ENCODE assay signal across 8 cellular contexts in genomic region chr2:61018319-61018750, GRCh38. TPM values are rescaled to one million over a fixed set of nuclear protein-coding genes. Genes with fewer than 3 reads are reported as not detected.
DNase-seq lines count a peak whose midpoint lies in the region; ATAC-seq and TF ChIP-seq lines count a peak whose summit lies in the region.

No MANE protein-coding gene starts in this region.

- no peaks in the 10 kb centered on the region for H3K9me2 ChIP-seq in GM23248 (ENCODE audit: insufficient read depth)

- H4K20me1 ChIP-seq in GM23248 (ENCODE audit: insufficient read depth) = no peaks in the 10 kb centered on the region

- peak overlapping the region; percentile 95 for H3K4me3 Mint-ChIP-seq in stimulated activated memory B cell treated with anti-CD40 and anti-IgM and Interleukin-4, amounts not matched to agents 10 μg/mL and 1 μg/mL and 100 μg/mL, for 72 hours

- POLR2A ChIA-PET in BJ (lab: Charles Lee) = no interaction called here

- no peak for ATAC-seq in stimulated activated memory B cell treated with anti-CD40 and anti-IgM and Interleukin-4, amounts not matched to agents 10 μg/mL and 1 μg/mL and 100 μg/mL, for 72 hours

- DNase-seq in BJ (ENCODE audit: low read depth) (no peak), GM23248 (peak; percentile 75), hepatic stellate cell (ENCODE audit: low spot score) (peak; percentile 38), T1000 (lab: John Stamatoyannopoulos, UW) (no peak), NCI-H2196 treated with DMSO at 0.1 percent for 48 hours (lab: John Stamatoyannopoulos, UW; ENCODE audit: unreplicated experiment) (no peak), HuH-7 (ENCODE audit: low spot score) (no peak)

- peak overlapping the region; percentile 74 for H3K27ac ChIP-seq in GM23248

- in situ Hi-C loops in GM23248 (cut with MboI) = no loop called here

- no peaks in the 10 kb centered on the region for H3K27me3 Mint-ChIP-seq in stimulated activated memory B cell treated with anti-CD40 and anti-IgM and Interleukin-4, amounts not matched to agents 10 μg/mL and 1 μg/mL and 100 μg/mL, for 72 hours

- peak overlapping the region; percentile 81 for H3K4me2 ChIP-seq in GM23248 (ENCODE audit: unreplicated experiment)

- peaks cover 3% of the 10 kb centered on the region; the same call in 1 of the 2 replicates for H3K36me3 ChIP-seq in BJ (ENCODE audit: control insufficient read depth, insufficient read depth, low read length)
- no peaks in the 10 kb centered on the region for H3K36me3 ChIP-seq in GM23248 (ENCODE audit: low read depth)

- no peaks in the 10 kb centered on the region for H3K9me3 ChIP-seq in GM23248 (ENCODE audit: low read depth)

- 1% methylated on average over 7 of the region's 7 CpGs for WGBS in GM23248 (ENCODE audit: low coverage in 1 of 2, low lambda C conversion rate in 2 of 2, missing lambda C conversion rate in 2 of 2), 2 experiments

- peaks cover 75% of the 10 kb centered on the region for H3K79me2 ChIP-seq in GM23248 (ENCODE audit: insufficient read depth)

- peak overlapping the region; percentile 50 for H3K4me3 ChIP-seq in BJ (ENCODE audit: low read depth, low read length)
- peak overlapping the region; percentile 90 for H3K4me3 ChIP-seq in GM23248
- peak overlapping the region; percentile 100 for H3K4me3 ChIP-seq in WI38 (ENCODE audit: low read depth, low read length)

- no peaks in the 10 kb centered on the region for H3K9me3 Mint-ChIP-seq in stimulated activated memory B cell treated with anti-CD40 and anti-IgM and Interleukin-4, amounts not matched to agents 10 μg/mL and 1 μg/mL and 100 μg/mL, for 72 hours

- TF ChIP-seq CTCF in BJ (IDR thresholded peaks at IDR 0.05; ENCODE audit: insufficient read depth, low read depth, low read length) (no peak), WI38 (IDR thresholded peaks at IDR 0.05; ENCODE audit: low read depth, low read length) (no peak)

- peaks cover 39% of the 10 kb centered on the region for H3K4me1 Mint-ChIP-seq in stimulated activated memory B cell treated with anti-CD40 and anti-IgM and Interleukin-4, amounts not matched to agents 10 μg/mL and 1 μg/mL and 100 μg/mL, for 72 hours

- H3K36me3 Mint-ChIP-seq in stimulated activated memory B cell treated with anti-CD40 and anti-IgM and Interleukin-4, amounts not matched to agents 10 μg/mL and 1 μg/mL and 100 μg/mL, for 72 hours = peaks cover 17% of the 10 kb centered on the region

- peaks cover 18% of the 10 kb centered on the region for H3K4me1 ChIP-seq in GM23248 (ENCODE audit: insufficient read depth)

- H2AFZ ChIP-seq in GM23248 = peak overlapping the region; percentile 93

- H3F3A ChIP-seq in GM23248 (ENCODE audit: insufficient read depth) = peaks cover 9% of the 10 kb centered on the region; the same call in 1 of the 2 replicates

- peak overlapping the region; percentile 92 for H3K27ac Mint-ChIP-seq in stimulated activated memory B cell treated with anti-CD40 and anti-IgM and Interleukin-4, amounts not matched to agents 10 μg/mL and 1 μg/mL and 100 μg/mL, for 72 hours

- no peaks in the 10 kb centered on the region for H3K27me3 ChIP-seq in BJ (ENCODE audit: control insufficient read depth, insufficient read depth, low read length)
- no peaks in the 10 kb centered on the region for H3K27me3 ChIP-seq in GM23248 (replicated peaks; ENCODE audit: insufficient read depth)

- peak overlapping the region; percentile 87 for H3K9ac ChIP-seq in GM23248

- CTCF ChIA-PET in BJ (lab: Yijun Ruan, JAX) = interaction anchor here (0.7 kb wide), 1 partner anchor 230 kb away, joined by 3 read pairs; no protein-coding TSS in a partner anchor

RNA-seq across cellular contexts. Expression of gene PUS10, which starts 0.3 kb away (rescaled TPM):
- 4.1 and 8.0 TPM in 2 replicates for polyA plus RNA-seq in BJ (2011; rRNA removed)
- 2.7 and 3.4 TPM in 2 replicates for polyA minus RNA-seq in BJ (2011; rRNA and poly(A)+ RNA removed)
- 5.2 and 7.1 TPM in 2 replicates for total RNA-seq in GM23248 (2014; rRNA removed; shearing (Covaris generic))
- polyA plus RNA-seq in GM23248 (2016; fragmentation: Nextera tagmentation; extraction: Ambion mirVana) = 5.3 and 6.7 TPM in 2 replicates

RNA-seq across cellular contexts. Expression of gene PEX13, which starts 0.8 kb away (rescaled TPM):
- polyA plus RNA-seq in BJ (2011; rRNA removed) = 11.7 and 25.1 TPM in 2 replicates
- 20.4 and 21.4 TPM in 2 replicates for polyA minus RNA-seq in BJ (2011; rRNA and poly(A)+ RNA removed)
- 39.1 and 43.6 TPM in 2 replicates for total RNA-seq in GM23248 (2014; rRNA removed; shearing (Covaris generic))
- polyA plus RNA-seq in GM23248 (2016; fragmentation: Nextera tagmentation; extraction: Ambion mirVana) = 22.4 and 25.0 TPM in 2 replicates

RNA-seq across cellular contexts. Expression of gene SANBR, which starts 47.3 kb away (rescaled TPM):
- 2.8 and 4.7 TPM in 2 replicates for polyA plus RNA-seq in BJ (2011; rRNA removed)
- 2.5 and 6.9 TPM in 2 replicates for polyA minus RNA-seq in BJ (2011; rRNA and poly(A)+ RNA removed)
- 8.5 and 10.1 TPM in 2 replicates for total RNA-seq in GM23248 (2014; rRNA removed; shearing (Covaris generic))
- polyA plus RNA-seq in GM23248 (2016; fragmentation: Nextera tagmentation; extraction: Ambion mirVana) = 6.2 and 8.3 TPM in 2 replicates

Comparison
In these comparisons a context has a peak if more than half of its experiments do, and no peak if none do; other contexts are left out.
1. DNase-seq: peak in GM23248 (single experiment) and hepatic stellate cell (single experiment); none in BJ (single experiment), T1000 (single experiment), NCI-H2196 treated with DMSO at 0.1 percent for 48 hours (single experiment) and HuH-7 (single experiment).
2. H3K4me3 ChIP-seq: peak in every context shown above with its lines; median percentile 100 in WI38; 90 in GM23248; 50 in BJ.